ENCODE assay signal across 8 cellular contexts in genomic region chr2:46700435-46700834, GRCh38. TPM values are rescaled to one million over a fixed set of nuclear protein-coding genes. Genes with fewer than 3 reads are reported as not detected.
A peak's percentile ranks its signal among the peaks of the same experiment; 100 is the strongest.
DNase-seq lines count a peak whose midpoint lies in the region; ATAC-seq and TF ChIP-seq lines count a peak whose summit lies in the region.

No MANE protein-coding gene starts in this region.

- no peaks in the 10 kb centered on the region for H3K36me3 Mint-ChIP-seq in chondrocyte (ENCODE audit: low read depth)
- no peaks in the 10 kb centered on the region for H3K36me3 Mint-ChIP-seq in natural killer cell treated with Interleukin-12 subunit alpha and Interleukin-12 subunit beta and Interleukin-15 and Interleukin-18, amount 100 ng/mL, for 72 hours

- no peaks in the 10 kb centered on the region for H3K9me3 Mint-ChIP-seq in chondrocyte (ENCODE audit: low read depth)
- H3K9me3 Mint-ChIP-seq in natural killer cell treated with Interleukin-12 subunit alpha and Interleukin-12 subunit beta and Interleukin-15 and Interleukin-18, amount 100 ng/mL, for 72 hours = peaks cover 2% of the 10 kb centered on the region

- 0 out of 2 replicates have a peak overlapping the region, but pooled peaks have one; percentile 90 for H3K9ac ChIP-seq in BLaER1

- H3K27ac ChIP-seq in BLaER1 = no peak overlapping the region

- no peaks in the 10 kb centered on the region for H3K27me3 Mint-ChIP-seq in chondrocyte (ENCODE audit: low read depth)
- no peaks in the 10 kb centered on the region for H3K27me3 Mint-ChIP-seq in natural killer cell treated with Interleukin-12 subunit alpha and Interleukin-12 subunit beta and Interleukin-15 and Interleukin-18, amount 100 ng/mL, for 72 hours

- H3K4me1 ChIP-seq in BLaER1 = peaks cover 24% of the 10 kb centered on the region

- no peak for DNase-seq in MG63
- DNase-seq in chondrocyte (ENCODE audit: low spot score) = no peak
- no peak for DNase-seq in natural killer cell treated with Interleukin-12 subunit alpha and Interleukin-12 subunit beta and Interleukin-15 and Interleukin-18, amount 100 ng/mL, for 72 hours (ENCODE audit: low spot score)
- no peak for DNase-seq in SW480 (ENCODE audit: low spot score)

- H4K20me1 ChIP-seq in BLaER1 = peaks cover 61% of the 10 kb centered on the region

- H3K4me3 ChIP-seq in BLaER1 = peak overlapping the region; percentile 91
- peak overlapping the region; percentile 82 for H3K4me3 ChIP-seq in MG63

- H3K36me3 ChIP-seq in BLaER1 = no peaks in the 10 kb centered on the region
- H3K36me3 ChIP-seq in MG63 = no peaks in the 10 kb centered on the region

- peak overlapping the region; percentile 88 for H3K27ac Mint-ChIP-seq in chondrocyte (ENCODE audit: unreplicated experiment)
- peak overlapping the region; percentile 53 to 66 for H3K27ac Mint-ChIP-seq in natural killer cell treated with Interleukin-12 subunit alpha and Interleukin-12 subunit beta and Interleukin-15 and Interleukin-18, amount 100 ng/mL, for 72 hours

- peak overlapping the region; percentile 94 for H3K4me3 Mint-ChIP-seq in chondrocyte (ENCODE audit: unreplicated experiment)
- peak overlapping the region; percentile 98 for H3K4me3 Mint-ChIP-seq in natural killer cell treated with Interleukin-12 subunit alpha and Interleukin-12 subunit beta and Interleukin-15 and Interleukin-18, amount 100 ng/mL, for 72 hours

- peak overlapping the region; percentile 90 for H3K4me2 ChIP-seq in BLaER1

- H3K9me3 ChIP-seq in BLaER1 (no peaks in the 10 kb centered on the region), MG63 (no peaks in the 10 kb centered on the region)

- H3K4me1 Mint-ChIP-seq in chondrocyte (ENCODE audit: low read depth) = peaks cover 48% of the 10 kb centered on the region
- peaks cover 38 to 43% of the 10 kb centered on the region in 2 donors for H3K4me1 Mint-ChIP-seq in natural killer cell treated with Interleukin-12 subunit alpha and Interleukin-12 subunit beta and Interleukin-15 and Interleukin-18, amount 100 ng/mL, for 72 hours (ENCODE audit: low read depth in 2 of 2)

- no peak for TF ChIP-seq CTCF in chondrocyte (IDR thresholded peaks at IDR 0.05)

- H3K27me3 ChIP-seq in BLaER1 (no peaks in the 10 kb centered on the region), MG63 (no peaks in the 10 kb centered on the region)

- no peak for ATAC-seq in natural killer cell treated with Interleukin-12 subunit alpha and Interleukin-12 subunit beta and Interleukin-15 and Interleukin-18, amount 100 ng/mL, for 72 hours
- no peak for ATAC-seq in HG03108 (IDR thresholded peaks at IDR 0.05; ENCODE audit: unreplicated experiment)
- no peak for ATAC-seq in GM21576 (IDR thresholded peaks at IDR 0.05; ENCODE audit: unreplicated experiment)
- no peak for ATAC-seq in HG02852 (IDR thresholded peaks at IDR 0.05; ENCODE audit: unreplicated experiment)

RNA-seq across cellular contexts. Expression of gene SOCS5, which starts 1.3 kb away (rescaled TPM):
- 18.4 and 28.1 TPM in 2 replicates for total RNA-seq in MG63 (2014; rRNA removed; shearing (Covaris generic); ENCODE audit: low replicate concordance)
- 21.3 to 24.9 TPM (median 23.9 TPM) in 3 replicates for total RNA-seq in chondrocyte
- 1 to 10 TPM; 7.5 to 9.0 TPM for total RNA-seq in natural killer cell treated with Interleukin-12 subunit alpha and Interleukin-12 subunit beta and Interleukin-15 and Interleukin-18, amount 100 ng/mL, for 72 hours
